In the genomic region with DNA sequence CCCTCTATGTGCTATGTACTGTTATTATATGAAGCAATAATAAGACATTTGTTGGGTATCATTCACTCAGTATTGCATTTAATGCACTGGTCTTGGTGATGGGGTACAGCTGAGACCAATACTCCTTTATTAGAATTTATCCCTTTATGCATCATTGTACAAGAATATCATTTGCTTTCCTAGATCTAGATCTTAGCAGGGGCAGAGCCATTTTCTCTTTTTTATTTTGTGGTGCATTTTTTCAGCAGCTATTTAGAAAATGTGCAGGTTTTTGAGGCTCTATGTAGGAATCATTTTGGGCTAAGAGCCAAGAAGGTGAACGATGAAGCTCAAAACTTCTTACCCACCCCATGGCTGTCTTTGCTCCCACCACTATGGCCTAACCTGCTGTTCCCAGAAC, we compare ENCODE assay signal across 6 cellular contexts.
"Had no signal": no experiment of that assay in that cellular context is flagged by ENCODE, and none has a peak within 500 bp of the region (broad histone marks: within the 10 kb centered on the region; RNA-seq: fewer than 3 reads in every experiment).

No MANE protein-coding gene starts in this region.

- H3K36me3 Mint-ChIP-seq: IgD-negative memory B cell had no signal

- DNase-seq: IMR-90, KBM-7 had no signal

- H3K27ac ChIP-seq: HL-60 had no signal

- FAIRE-seq: HepG2, HTR-8/SVneo had no signal

- ATAC-seq: HepG2 had no signal

- H3K9me3 Mint-ChIP-seq: IgD-negative memory B cell had no signal

- H3K27me3 Mint-ChIP-seq: IgD-negative memory B cell had no signal
